ENCODE assay signal across 1 cellular context in genomic region chrX:41192880-41193279, GRCh38.
TF ChIP-seq lines count a peak whose summit lies in the region.

No MANE protein-coding gene starts in this region.

TF ChIP-seq in IMR-90, 13 proteins besides CTCF, POLR2A, EP300 and RAD21 (continued from another document):
- TF ChIP-seq MXI1 (IDR thresholded peaks at IDR 0.05; ENCODE audit: borderline replicate concordance, low read depth, low read length): no peak
- TF ChIP-seq CHD1 (IDR thresholded peaks at IDR 0.05; ENCODE audit: low read depth, low read length): no peak
- TF ChIP-seq ELK1 (IDR thresholded peaks at IDR 0.05; ENCODE audit: borderline replicate concordance, low read depth, low read length): no peak
